14 cellular contexts compared by ENCODE assay signal in genomic region chr1:41681331-41682136, GRCh38.
A peak's percentile ranks its signal among the peaks of the same experiment; 100 is the strongest.
DNase-seq lines count a peak whose midpoint lies in the region; ATAC-seq, FAIRE-seq and TF ChIP-seq lines count a peak whose summit lies in the region.
"Had no signal": no experiment of that assay in that cellular context is flagged by ENCODE, and none has a peak within 500 bp of the region (broad histone marks: within the 10 kb centered on the region; RNA-seq: fewer than 3 reads in every experiment).

No MANE protein-coding gene starts in this region.

- H3K9me3 ChIP-seq in BLaER1 treated with 17β-estradiol and CSF1 and Interleukin-3, amounts not matched to agents 10 nM and 100 nM (replicated peaks in 1 of 11) = no peaks in the 10 kb centered on the region
- no peaks in the 10 kb centered on the region for H3K9me3 ChIP-seq in H9 (ENCODE audit: control insufficient read depth, low read depth, low read length)
- H3K9me3 ChIP-seq in mammary epithelial cell (replicated peaks; ENCODE audit: insufficient read depth, low read length) = no peaks in the 10 kb centered on the region
- no peaks in the 10 kb centered on the region for H3K9me3 ChIP-seq in kidney (ENCODE audit: control insufficient read depth in 1 of 2, low read length in 2 of 2)
- no peaks in the 10 kb centered on the region for H3K9me3 ChIP-seq in PC-9 (ENCODE audit: insufficient read depth, low read depth)
- H3K9me3 ChIP-seq: Caco-2 had no signal

- CTCF ChIA-PET in mammary epithelial cell (lab: Charles Lee; ENCODE audit: low non-redundant PET) (interaction anchor here (0.5 kb wide), 1 partner anchor 851 kb away, joined by 9 read pairs; no protein-coding TSS in a partner anchor), PC-9 (lab: Charles Lee) (interaction anchor here (0.6 kb wide), 1 partner anchor 79 kb away, joined by 3 read pairs; no protein-coding TSS in a partner anchor)

- H4K8ac ChIP-seq in H9 (replicated peaks; ENCODE audit: insufficient read length, low read depth, low read length) = no peak overlapping the region

- dilution Hi-C loops in mammary epithelial cell (cut with HindIII; ENCODE audit: low sequenced_read_pairs) = loop anchor here (5.0 kb wide), 1 partner anchor 59 kb away; no protein-coding TSS in a partner anchor

- H3K4me2 ChIP-seq in BLaER1 treated with 17β-estradiol and CSF1 and Interleukin-3, amounts not matched to agents 10 nM and 100 nM = peak overlapping the region; percentile 81 to 94 (median 90); a peak in 18 of 22 replicates
- H3K4me2 ChIP-seq in H9 (ENCODE audit: insufficient read depth, insufficient read length, low read length) (no peak overlapping the region), mammary epithelial cell (ENCODE audit: insufficient read depth, low read depth, low read length) (no peak overlapping the region), PC-9 (no peak overlapping the region)

- no peaks in the 10 kb centered on the region for H3K79me1 ChIP-seq in H9 (ENCODE audit: insufficient read depth, low read depth, low read length, poor library complexity, severe bottlenecking)

- intact Hi-C loops in mammary epithelial cell (cut with micrococcal nuclease) = no loop called here
- intact Hi-C loops in kidney (cut with DNase I) = no loop called here
- intact Hi-C loops in PC-9 (cut with micrococcal nuclease; ENCODE audit: unreplicated experiment) = no loop called here

- H3K27ac ChIP-seq in BLaER1 treated with 17β-estradiol and CSF1 and Interleukin-3, amounts not matched to agents 10 nM and 100 nM = peak overlapping the region in 8 of 11 experiments; percentile 65 to 81 (median 77); a peak in 10 of 22 replicates
- H3K27ac ChIP-seq in H9 (ENCODE audit: insufficient read length, low read depth, low read length) (no peak overlapping the region), mammary epithelial cell (ENCODE audit: insufficient read depth, low read depth, low read length) (no peak overlapping the region), kidney (ENCODE audit: low read depth in 2 of 2, low read length in 2 of 2) (no peak overlapping the region), PC-9 (no peak overlapping the region)

- peak overlapping the region; percentile 62 for H3K14ac ChIP-seq in H9 (ENCODE audit: insufficient read depth, low read length)

- no peak overlapping the region for H4K5ac ChIP-seq in H9 (ENCODE audit: insufficient read length, low read depth, low read length)

- no peak overlapping the region for H2BK5ac ChIP-seq in H9 (ENCODE audit: insufficient read length, low read length)

- no peak overlapping the region for H2AFZ ChIP-seq in H9 (ENCODE audit: low read length)
- H2AFZ ChIP-seq in mammary epithelial cell (ENCODE audit: low read depth, low read length) = peak overlapping the region; percentile 19
- no peak overlapping the region for H2AFZ ChIP-seq in PC-9

- no peak overlapping the region for H3K4me3 Mint-ChIP-seq in H9

- no peaks in the 10 kb centered on the region for H3K36me3 Mint-ChIP-seq in H9 (ENCODE audit: insufficient read depth in 1 of 3, low read depth in 3 of 3)

- in situ Hi-C loops in mammary epithelial cell (cut with MboI; ENCODE audit: low sequenced_read_pairs in 2 of 2) = no loop called here

- no peaks in the 10 kb centered on the region; the same call in 1 of the 2 replicates for H3F3A ChIP-seq in PC-9 (ENCODE audit: insufficient read depth, low read depth)

- H3K79me2 ChIP-seq in H9 (ENCODE audit: insufficient read depth, low read length) = no peaks in the 10 kb centered on the region
- no peaks in the 10 kb centered on the region for H3K79me2 ChIP-seq in mammary epithelial cell (ENCODE audit: insufficient read depth, low read length)
- H3K79me2 ChIP-seq in PC-9 (ENCODE audit: low read depth) = no peaks in the 10 kb centered on the region

- H2BK20ac ChIP-seq in H9 (ENCODE audit: low read depth, low read length, poor library complexity, severe bottlenecking) = no peak overlapping the region

- no peaks in the 10 kb centered on the region for H3K36me3 ChIP-seq in BLaER1 treated with 17β-estradiol and CSF1 and Interleukin-3, amounts not matched to agents 10 nM and 100 nM
- H3K36me3 ChIP-seq in mammary epithelial cell (ENCODE audit: insufficient read depth, low read length) (no peaks in the 10 kb centered on the region), kidney (ENCODE audit: control insufficient read depth in 1 of 2, insufficient read depth in 2 of 2, low read length in 2 of 2) (no peaks in the 10 kb centered on the region), PC-9 (ENCODE audit: low read depth) (no peaks in the 10 kb centered on the region)

- H3K4me1 Mint-ChIP-seq in H9 = peaks cover 10 to 12% of the 10 kb centered on the region in 2 experiments

- H3K4me1 ChIP-seq in BLaER1 treated with 17β-estradiol and CSF1 and Interleukin-3, amounts not matched to agents 10 nM and 100 nM = peaks cover 71 to 97% (median 90%) of the 10 kb centered on the region in 10 experiments
- no peaks in the 10 kb centered on the region for H3K4me1 ChIP-seq in H9 (ENCODE audit: insufficient read depth, low read length)
- H3K4me1 ChIP-seq in mammary epithelial cell (ENCODE audit: insufficient read depth, low read length) = peaks cover 56% of the 10 kb centered on the region
- H3K4me1 ChIP-seq in kidney (ENCODE audit: control insufficient read depth in 1 of 2, insufficient read depth in 1 of 2, low read depth in 1 of 2, low read length in 2 of 2) = peaks cover 0 to 3% of the 10 kb centered on the region in 2 donors
- H3K4me1 ChIP-seq in PC-9 (replicated peaks; ENCODE audit: insufficient read depth) = peaks cover 21% of the 10 kb centered on the region
- H3K4me1 ChIP-seq: Caco-2 had no signal

- no peak for FAIRE-seq in kidney (lab: Jason Lieb, UNC)
- FAIRE-seq: K562, TTC549 had no signal

- no peak overlapping the region for H2BK120ac ChIP-seq in H9 (ENCODE audit: low read depth, low read length, poor library complexity, severe bottlenecking)

- H4K91ac ChIP-seq in H9 (ENCODE audit: insufficient read length, low read depth, low read length) = no peak overlapping the region

- TF ChIP-seq CTCF in H9 (conservative IDR thresholded peaks at IDR 0.05) = no peak
- no peak for TF ChIP-seq CTCF in mammary epithelial cell (conservative IDR thresholded peaks at IDR 0.05 in 1 of 2, IDR thresholded peaks at IDR 0.05 in 1 of 2; ENCODE audit: extremely low read depth in 1 of 2, insufficient read depth in 1 of 2, low read depth in 1 of 2, low read length in 2 of 2)
- no peak for TF ChIP-seq CTCF in kidney (IDR thresholded peaks at IDR 0.05; ENCODE audit: borderline replicate concordance, extremely low read depth, insufficient read depth)
- TF ChIP-seq CTCF in PC-9 (conservative IDR thresholded peaks at IDR 0.05) = no peak

- H4K20me1 ChIP-seq in BLaER1 treated with 17β-estradiol and CSF1 and Interleukin-3, amounts not matched to agents 10 nM and 100 nM = no peaks in the 10 kb centered on the region
- H4K20me1 ChIP-seq in H9 (ENCODE audit: control insufficient read depth, insufficient read depth, insufficient read length) (no peaks in the 10 kb centered on the region), mammary epithelial cell (ENCODE audit: insufficient read depth, low read length) (no peaks in the 10 kb centered on the region), PC-9 (ENCODE audit: insufficient read depth) (no peaks in the 10 kb centered on the region)

- H3K27me3 ChIP-seq in BLaER1 treated with 17β-estradiol and CSF1 and Interleukin-3, amounts not matched to agents 10 nM and 100 nM = no peaks in the 10 kb centered on the region
- H3K27me3 ChIP-seq in H9 (ENCODE audit: insufficient read depth, low read length) (no peaks in the 10 kb centered on the region), mammary epithelial cell (ENCODE audit: insufficient read depth, low read length) (no peaks in the 10 kb centered on the region), PC-9 (ENCODE audit: insufficient read depth, low read depth) (no peaks in the 10 kb centered on the region)

- H3K9me2 ChIP-seq in PC-9 (ENCODE audit: insufficient read depth) = no peaks in the 10 kb centered on the region

- no peak for ATAC-seq in HG03139 (IDR thresholded peaks at IDR 0.05; ENCODE audit: unreplicated experiment)
- ATAC-seq: K562; stimulated activated naive CD8-positive, alpha-beta T cell treated with anti-CD3 and anti-CD28 coated beads, Interleukin-15, Interleukin-2, amounts not matched to agents 100 U/mL and 50 U/mL, for 24 hours had no signal

- POLR2A ChIA-PET in PC-9 (lab: Charles Lee; ENCODE audit: unreplicated experiment) = interaction anchor here (0.5 kb wide), 1 partner anchor 33 kb away, joined by 10 read pairs; no protein-coding TSS in a partner anchor

- H3K56ac ChIP-seq in H9 (ENCODE audit: insufficient read length, low read depth, low read length) = no peak overlapping the region

- no peak overlapping the region; a peak in 1 of 22 replicates for H3K9ac ChIP-seq in BLaER1 treated with 17β-estradiol and CSF1 and Interleukin-3, amounts not matched to agents 10 nM and 100 nM
- H3K9ac ChIP-seq in H9 (ENCODE audit: extremely low read depth, insufficient read length, low read length) (no peak overlapping the region), mammary epithelial cell (ENCODE audit: insufficient read depth, low read length) (no peak overlapping the region), kidney (ENCODE audit: low read length in 2 of 2) (no peak overlapping the region)

- no peak overlapping the region for H3K4me3 ChIP-seq in BLaER1 treated with 17β-estradiol and CSF1 and Interleukin-3, amounts not matched to agents 10 nM and 100 nM
- no peak overlapping the region for H3K4me3 ChIP-seq in mammary epithelial cell (replicated peaks in 1 of 3; ENCODE audit: insufficient read depth in 1 of 3, low read depth in 2 of 3, low read length in 3 of 3)
- no peak overlapping the region for H3K4me3 ChIP-seq in kidney (ENCODE audit: low read length in 2 of 2)
- no peak overlapping the region for H3K4me3 ChIP-seq in PC-9
- H3K4me3 ChIP-seq: K562 had no signal

- BruUV-seq in mammary epithelial cell (replicated peaks; lab: Mats Ljungman, UMichigan) (no TSS peak), PC-9 (replicated peaks; lab: Mats Ljungman, UMichigan) (no TSS peak)

- H3K23me2 ChIP-seq in H9 (ENCODE audit: insufficient read length, low read depth, low read length, poor library complexity, severe bottlenecking) = no peaks in the 10 kb centered on the region

- 0 out of 2 replicates have a peak, but pooled peaks cover 2% of the 10 kb centered on the region for H3K27me3 Mint-ChIP-seq in H9 (ENCODE audit: low read depth)

- no peak overlapping the region for H3T11ph ChIP-seq in H9 (ENCODE audit: low read length)

- no peak overlapping the region for H2BK15ac ChIP-seq in H9 (ENCODE audit: low read depth, low read length)

- no peak overlapping the region for H3K23ac ChIP-seq in H9 (ENCODE audit: insufficient read length, low read depth, low read length)

- no peaks in the 10 kb centered on the region for H3K9me3 Mint-ChIP-seq in H9

- H2BK12ac ChIP-seq in H9 (ENCODE audit: insufficient read length, low read depth, low read length) = no peak overlapping the region

- H2AK5ac ChIP-seq in H9 (ENCODE audit: insufficient read length, low read length) = no peak overlapping the region

- no CpG with 5 or more reads among the region's 12 CpGs for WGBS in H9 (ENCODE audit: extremely low coverage, insufficient read length, low lambda C conversion rate)
- WGBS in mammary epithelial cell (ENCODE audit: low coverage, missing lambda C conversion rate) = 61% methylated on average over 9 of the region's 12 CpGs

- H3K18ac ChIP-seq in H9 (ENCODE audit: insufficient read length, low read depth, low read length) = no peak overlapping the region

- no peak overlapping the region; a peak in 1 of 7 replicates for H3K27ac Mint-ChIP-seq in H9

- DNase-seq in H9 (no peak), mammary epithelial cell (no peak), kidney (peak; percentile 51), PC-9 (no peak), SW480 (ENCODE audit: low spot score) (no peak)
- DNase-seq in central memory CD4-positive, alpha-beta T cell = no peak
- DNase-seq: activated T-cell treated with anti-CD3 and anti-CD28 coated beads for 4 hours; Caco-2; stimulated activated CD4-positive, alpha-beta T cell treated with anti-CD3 and anti-CD28 coated beads, Interleukin-2, amount 100 ng/mL, for 48 hours; stimulated activated naive CD8-positive, alpha-beta T cell treated with anti-CD3 and anti-CD28 coated beads, Interleukin-15, Interleukin-2, amounts not matched to agents 100 U/mL and 50 U/mL, for 24 hours had no signal

- no peak overlapping the region for H3K4ac ChIP-seq in H9 (ENCODE audit: low read depth, low read length)

Comparison
In these comparisons a context has a peak if more than half of its experiments do, and no peak if none do; other contexts are left out.
1. H3K27ac ChIP-seq: peak in BLaER1 treated with 17β-estradiol and CSF1 and Interleukin-3, amounts not matched to agents 10 nM and 100 nM (8 of 11); none in H9 (single experiment), mammary epithelial cell (single experiment), kidney (0 of 2) and PC-9 (single experiment).
2. H3K4me2 ChIP-seq: peak in BLaER1 treated with 17β-estradiol and CSF1 and Interleukin-3, amounts not matched to agents 10 nM and 100 nM (11 of 11); none in H9 (single experiment), mammary epithelial cell (single experiment) and PC-9 (single experiment).